ENCODE assay signal across 35 cellular contexts in the genomic region with DNA sequence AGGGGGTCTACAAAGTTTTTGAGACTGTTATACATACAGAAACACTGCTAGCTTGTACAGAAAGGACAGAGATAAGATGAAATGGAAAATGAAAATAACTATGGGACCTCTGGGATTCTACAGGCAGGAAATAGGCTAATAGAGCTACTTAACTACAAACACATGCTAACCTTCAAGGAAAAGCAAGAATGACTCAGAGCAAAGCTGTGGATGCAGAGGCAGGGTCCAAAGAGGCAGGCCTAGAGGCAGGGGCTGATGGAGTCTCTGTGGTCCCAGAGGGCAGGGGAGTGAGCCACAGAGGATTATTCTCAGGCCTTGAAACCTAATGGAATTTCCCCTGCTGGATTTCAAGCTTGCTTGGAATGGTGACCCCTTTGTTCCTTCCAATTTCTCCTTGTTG. TPM values are rescaled to one million over a fixed set of nuclear protein-coding genes. Genes with fewer than 3 reads are reported as not detected.
DNase-seq lines count a peak whose midpoint lies in the region; ATAC-seq and TF ChIP-seq lines count a peak whose summit lies in the region.
"Had no signal": no experiment of that assay in that cellular context is flagged by ENCODE, and none has a peak within 500 bp of the region (broad histone marks: within the 10 kb centered on the region; RNA-seq: fewer than 3 reads in every experiment).

No MANE protein-coding gene starts in this region.

- peaks cover 12% of the 10 kb centered on the region for H3K9me3 Mint-ChIP-seq in osteocyte (ENCODE audit: unreplicated experiment)
- H3K9me3 Mint-ChIP-seq: CD8-positive, alpha-beta memory T cell had no signal

- H3K4me2 ChIP-seq in fibroblast of lung (ENCODE audit: extremely low read depth, insufficient read depth, low read length) = no peak overlapping the region

- H3K9me3 ChIP-seq in fibroblast of lung (ENCODE audit: control insufficient read depth, insufficient read depth, low read depth, low read length) = no peaks in the 10 kb centered on the region
- H3K9me3 ChIP-seq: adrenal gland, esophagus squamous epithelium, ovary, thoracic aorta had no signal

- TF ChIP-seq CTCF in AG10803 (conservative IDR thresholded peaks at IDR 0.05; ENCODE audit: low read length) = no peak
- TF ChIP-seq CTCF in HFF-Myc (IDR thresholded peaks at IDR 0.05; ENCODE audit: low read depth, low read length, missing control alignments) = no peak
- TF ChIP-seq CTCF in fibroblast of lung (conservative IDR thresholded peaks at IDR 0.05 in 1 of 2, IDR thresholded peaks at IDR 0.05 in 1 of 2; ENCODE audit: low read depth in 1 of 2, low read length in 2 of 2) = no peak
- no peak for TF ChIP-seq CTCF in osteocyte (IDR thresholded peaks at IDR 0.05)

- peak overlapping the region; percentile 6 for H3K27ac Mint-ChIP-seq in osteocyte (ENCODE audit: unreplicated experiment)
- H3K27ac Mint-ChIP-seq: CD8-positive, alpha-beta memory T cell; endodermal cell; mesothelial cell of epicardium; naive thymus-derived CD8-positive, alpha-beta T cell had no signal

- no peaks in the 10 kb centered on the region for H3K36me3 ChIP-seq in fibroblast of lung (ENCODE audit: control insufficient read depth, insufficient read depth, low read length)
- H3K36me3 ChIP-seq: ovary, thoracic aorta had no signal

- no peak overlapping the region for H3K4me3 Mint-ChIP-seq in osteocyte (ENCODE audit: unreplicated experiment)
- H3K4me3 Mint-ChIP-seq: CD8-positive, alpha-beta memory T cell; endodermal cell; mesothelial cell of epicardium; naive thymus-derived CD8-positive, alpha-beta T cell had no signal

- H3K79me2 ChIP-seq in fibroblast of lung (ENCODE audit: control insufficient read depth, insufficient read depth, low read length) = no peaks in the 10 kb centered on the region

- no peaks in the 10 kb centered on the region for H4K20me1 ChIP-seq in fibroblast of lung (ENCODE audit: control insufficient read depth, extremely low read depth, insufficient read depth, low read length)

- DNase-seq in AG10803 (ENCODE audit: low read depth) (peak; percentile 40), HFF-Myc (ENCODE audit: extremely low read depth, low read depth) (peak; percentile 62), fibroblast of lung (ENCODE audit: low read depth in 2 of 2) (peak; percentile 6 to 29), osteocyte (ENCODE audit: extremely low spot score, unreplicated experiment) (no peak), dermis blood vessel endothelial cell (no peak), T-helper 1 cell (no peak)
- DNase-seq: activated CD4-positive, alpha-beta T cell treated with anti-CD3 and anti-CD28 coated beads for 4 hours; activated CD8-positive, alpha-beta memory T cell treated with anti-CD3 and anti-CD28 coated beads for 24 hours; activated gamma-delta T cell treated with Interleukin-2 at 50 U/mL for 16 hours; activated T-cell treated with anti-CD3 and anti-CD28 coated beads, Interleukin-2, amount 50 U/mL, for 1 hour; adrenal gland; AML-193; CD8-positive, alpha-beta memory T cell; DMS79; endodermal cell; esophagus squamous epithelium; head of caudate nucleus; Karpas-422; naive thymus-derived CD8-positive, alpha-beta T cell; NCI-H1694; ovary; right cardiac atrium; stimulated activated CD4-positive, alpha-beta T cell treated with anti-CD3 and anti-CD28 coated beads, Interleukin-12 subunit alpha, Interleukin-12 subunit beta, amount 100 ng/mL, for 4 hours; stimulated activated CD4-positive, alpha-beta T cell treated with anti-CD3 and anti-CD28 coated beads, Interleukin-4, amount 100 ng/mL, for 4 hours; stimulated activated naive CD4-positive, alpha-beta T cell had no signal

- no peak for ATAC-seq in GM18907 (IDR thresholded peaks at IDR 0.05; ENCODE audit: unreplicated experiment)
- ATAC-seq: GM12878; left lobe of liver; naive thymus-derived CD8-positive, alpha-beta T cell; right cardiac atrium had no signal

- peaks cover 10% of the 10 kb centered on the region for H3K4me1 Mint-ChIP-seq in osteocyte (ENCODE audit: unreplicated experiment)
- H3K4me1 Mint-ChIP-seq: CD8-positive, alpha-beta memory T cell; endodermal cell; mesothelial cell of epicardium; naive thymus-derived CD8-positive, alpha-beta T cell had no signal

- peaks cover 17% of the 10 kb centered on the region for H3K27me3 Mint-ChIP-seq in osteocyte (ENCODE audit: unreplicated experiment)

- no peak overlapping the region for H2AFZ ChIP-seq in fibroblast of lung (ENCODE audit: low read length)

- no peaks in the 10 kb centered on the region for H3K4me1 ChIP-seq in fibroblast of lung (ENCODE audit: control insufficient read depth, extremely low read depth, insufficient read depth, low read length)
- H3K4me1 ChIP-seq: adrenal gland, esophagus squamous epithelium had no signal

- H3K9ac ChIP-seq in fibroblast of lung (ENCODE audit: insufficient read depth, low read length) = no peak overlapping the region

- H3K4me3 ChIP-seq in AG10803 (ENCODE audit: low read length) (no peak overlapping the region), HFF-Myc (replicated peaks; ENCODE audit: low read depth, low read length) (no peak overlapping the region), fibroblast of lung (replicated peaks in 1 of 4; ENCODE audit: control extremely low read depth in 1 of 4, insufficient read depth in 1 of 4, low read depth in 3 of 4, low read length in 4 of 4) (no peak overlapping the region)
- H3K4me3 ChIP-seq: adrenal gland, coronary artery, esophagus squamous epithelium, GM12878, ovary, SK-N-MC, thoracic aorta had no signal

- no peak overlapping the region for H3K27ac ChIP-seq in fibroblast of lung (ENCODE audit: insufficient read depth, low read length)
- H3K27ac ChIP-seq: adrenal gland, coronary artery, esophagus squamous epithelium, ovary, SK-N-MC, thoracic aorta had no signal

- H3K36me3 Mint-ChIP-seq in osteocyte (ENCODE audit: unreplicated experiment) = no peaks in the 10 kb centered on the region

- no peaks in the 10 kb centered on the region for H3K27me3 ChIP-seq in fibroblast of lung (ENCODE audit: control insufficient read depth, insufficient read depth, low read length)
- H3K27me3 ChIP-seq: adrenal gland, esophagus squamous epithelium, ovary had no signal

RNA-seq across cellular contexts. Expression of gene GOLT1A, which starts 18.7 kb away (rescaled TPM):
- total RNA-seq in fibroblast of lung (0.50 TPM in 1 of 2 replicates, not detected in the other), osteocyte (not detected in 2 replicates), dermis blood vessel endothelial cell (not detected in 2 replicates)
- polyA plus RNA-seq in fibroblast of lung = not detected in 2 replicates
- not detected in 2 replicates for polyA plus RNA-seq in fibroblast of lung (2012)
- polyA minus RNA-seq in fibroblast of lung (ENCODE audit: low replicate concordance) = not detected in 2 replicates
- total RNA-seq: CD8-positive, alpha-beta memory T cell; GM12878; H4; naive thymus-derived CD8-positive, alpha-beta T cell; right cardiac atrium; T-helper 2 cell treated with Interferon-gamma antibody and Interleukin-4, amounts not matched to agents 100 ng/mL and 5 ng/mL, for 36 hours; thoracic aorta had no signal
- polyA plus RNA-seq: CD8-positive, alpha-beta memory T cell; ovary; right cardiac atrium had no signal

RNA-seq across cellular contexts. Expression of gene KISS1, which starts 36.2 kb away (rescaled TPM):
- total RNA-seq in fibroblast of lung (0.17 TPM in 1 of 2 replicates, not detected in the other), osteocyte (not detected in 2 replicates), dermis blood vessel endothelial cell (0.14 TPM in 1 of 2 replicates, not detected in the other)
- 0.52 TPM in 1 of 2 replicates, not detected in the other for polyA plus RNA-seq in fibroblast of lung
- polyA plus RNA-seq in fibroblast of lung (2012) = 0.36 and 1.6 TPM in 2 replicates
- polyA minus RNA-seq in fibroblast of lung (ENCODE audit: low replicate concordance) = not detected in 2 replicates
- total RNA-seq: adrenal gland; bronchial epithelial cell; CD8-positive, alpha-beta memory T cell; endodermal cell; esophagus squamous epithelium; GM12878; H4; naive thymus-derived CD8-positive, alpha-beta T cell; right cardiac atrium; T-helper 2 cell treated with Interferon-gamma antibody and Interleukin-4, amounts not matched to agents 100 ng/mL and 5 ng/mL, for 36 hours; thoracic aorta had no signal
- polyA plus RNA-seq: CD8-positive, alpha-beta memory T cell; GM12878; naive thymus-derived CD8-positive, alpha-beta T cell; ovary; right cardiac atrium had no signal

Comparison
In these comparisons a context has a peak if more than half of its experiments do, and no peak if none do; other contexts are left out.
1. DNase-seq: peak in AG10803 (single experiment), HFF-Myc (single experiment) and fibroblast of lung (2 of 2); none in osteocyte (single experiment), dermis blood vessel endothelial cell (single experiment) and T-helper 1 cell (0 of 5).